11 cellular contexts compared by ENCODE assay signal in the genomic region with DNA sequence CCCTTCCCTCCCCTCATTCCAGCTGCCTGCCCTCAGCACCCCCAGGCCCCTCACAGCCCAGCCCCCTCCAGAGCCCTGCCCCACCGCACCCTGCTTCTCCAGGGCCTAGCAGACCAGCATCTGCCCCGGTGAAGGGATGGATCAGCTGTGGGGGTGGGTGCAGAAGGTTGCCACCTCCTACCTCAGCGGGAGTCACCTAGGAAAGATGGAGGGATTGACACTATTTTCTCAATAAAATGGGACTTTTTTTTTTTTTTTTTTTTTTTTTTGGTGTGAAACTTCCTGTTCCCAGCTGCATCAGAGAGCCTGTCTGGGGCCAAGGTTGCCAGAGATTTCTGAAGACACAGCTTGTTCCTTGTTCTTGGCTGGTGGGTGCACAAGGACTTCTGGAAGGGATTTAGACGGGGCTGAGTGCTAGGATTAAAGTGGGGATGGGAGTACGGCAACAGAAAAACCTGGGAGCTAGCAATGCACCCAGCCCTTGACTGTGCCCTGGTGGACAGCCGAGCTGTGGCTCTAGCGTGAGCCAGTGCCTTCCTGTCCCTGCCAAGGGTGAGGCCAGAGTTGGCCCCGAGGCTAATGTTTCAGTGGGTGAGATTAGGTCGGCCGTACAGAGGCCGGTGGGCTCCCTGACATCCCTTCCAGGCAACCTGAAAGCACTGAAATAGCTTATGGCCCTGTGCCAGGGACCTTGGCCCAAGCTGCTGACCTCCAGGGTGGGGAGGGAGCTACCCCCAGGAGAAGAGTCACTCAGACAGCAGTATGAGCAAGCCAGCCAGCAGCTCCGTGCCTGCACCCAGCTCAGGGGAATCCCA. TPM values are rescaled to one million over a fixed set of nuclear protein-coding genes. Genes with fewer than 3 reads are reported as not detected.
DNase-seq lines count a peak whose midpoint lies in the region; ATAC-seq lines count a peak whose summit lies in the region.
"Had no signal": no experiment of that assay in that cellular context is flagged by ENCODE, and none has a peak within 500 bp of the region (broad histone marks: within the 10 kb centered on the region; RNA-seq: fewer than 3 reads in every experiment).

No MANE protein-coding gene starts in this region.

- peak overlapping the region; percentile 37 for H3K27ac Mint-ChIP-seq in dendritic cell treated with granulocyte-macrophage colony-stimulating factor and Interleukin-4, amounts not matched to agents 40 ng/mL and 50 ng/mL, for 4 days
- H3K27ac Mint-ChIP-seq in activated CD8-positive, alpha-beta T cell treated with anti-CD3 and anti-CD28 coated beads, Interleukin-2, amount 10 ng/mL, durations not matched to agents 7 days and 5 days, result no peak overlapping the region
- H3K27ac Mint-ChIP-seq: activated naive CD4-positive, alpha-beta T cell treated with anti-CD3 and anti-CD28 coated beads, Interleukin-2, amount 10 ng/mL, durations not matched to agents 7 days and 5 days; stimulated activated memory B cell treated with anti-CD40 and anti-IgM and Interleukin-4, amounts not matched to agents 10 μg/mL and 1 μg/mL and 100 μg/mL, for 72 hours had no signal

- H3K9me3 Mint-ChIP-seq in dendritic cell treated with granulocyte-macrophage colony-stimulating factor and Interleukin-4, amounts not matched to agents 40 ng/mL and 50 ng/mL, for 4 days, result no peaks in the 10 kb centered on the region
- H3K9me3 Mint-ChIP-seq in activated CD8-positive, alpha-beta T cell treated with anti-CD3 and anti-CD28 coated beads, Interleukin-2, amount 10 ng/mL, durations not matched to agents 7 days and 5 days (ENCODE audit: insufficient read depth), result no peaks in the 10 kb centered on the region
- H3K9me3 Mint-ChIP-seq: activated naive CD4-positive, alpha-beta T cell treated with anti-CD3 and anti-CD28 coated beads, Interleukin-2, amount 10 ng/mL, durations not matched to agents 7 days and 5 days; stimulated activated memory B cell treated with anti-CD40 and anti-IgM and Interleukin-4, amounts not matched to agents 10 μg/mL and 1 μg/mL and 100 μg/mL, for 72 hours had no signal

- DNase-seq in ACHN, result peak; percentile 48
- peak; percentile 83 for DNase-seq in MG63
- DNase-seq in midbrain (lab: John Stamatoyannopoulos, UW), result peak; percentile 27
- DNase-seq in activated CD8-positive, alpha-beta T cell treated with anti-CD3 and anti-CD28 coated beads, Interleukin-2, amount 10 ng/mL, durations not matched to agents 7 days and 5 days, result no peak
- DNase-seq: activated naive CD4-positive, alpha-beta T cell treated with anti-CD3 and anti-CD28 coated beads, Interleukin-2, amount 10 ng/mL, durations not matched to agents 7 days and 5 days had no signal

- intact Hi-C loops in dendritic cell treated with granulocyte-macrophage colony-stimulating factor and Interleukin-4, amounts not matched to agents 40 ng/mL and 50 ng/mL, for 4 days (cut with micrococcal nuclease), result loop anchor here (5.0 kb wide), 1 partner anchor 103 kb away; no protein-coding TSS in a partner anchor

- CTCF ChIA-PET in activated CD8-positive, alpha-beta T cell treated with anti-CD3 and anti-CD28 coated beads, Interleukin-2, amount 10 ng/mL, durations not matched to agents 7 days and 5 days (lab: Charles Lee), result interaction anchor here (1.2 to 1.9 kb wide), 4 partner anchors 51 to 296 kb away, joined by 5 to 9 read pairs (median 6); no protein-coding TSS in a partner anchor

- H3K4me1 Mint-ChIP-seq in dendritic cell treated with granulocyte-macrophage colony-stimulating factor and Interleukin-4, amounts not matched to agents 40 ng/mL and 50 ng/mL, for 4 days (ENCODE audit: low read depth), result peaks cover 17% of the 10 kb centered on the region
- H3K4me1 Mint-ChIP-seq in activated CD8-positive, alpha-beta T cell treated with anti-CD3 and anti-CD28 coated beads, Interleukin-2, amount 10 ng/mL, durations not matched to agents 7 days and 5 days (ENCODE audit: low read depth), result peaks cover 8% of the 10 kb centered on the region

- H3K4me3 Mint-ChIP-seq in dendritic cell treated with granulocyte-macrophage colony-stimulating factor and Interleukin-4, amounts not matched to agents 40 ng/mL and 50 ng/mL, for 4 days, result no peak overlapping the region
- H3K4me3 Mint-ChIP-seq in activated CD8-positive, alpha-beta T cell treated with anti-CD3 and anti-CD28 coated beads, Interleukin-2, amount 10 ng/mL, durations not matched to agents 7 days and 5 days, result no peak overlapping the region
- H3K4me3 Mint-ChIP-seq: activated naive CD4-positive, alpha-beta T cell treated with anti-CD3 and anti-CD28 coated beads, Interleukin-2, amount 10 ng/mL, durations not matched to agents 7 days and 5 days; stimulated activated memory B cell treated with anti-CD40 and anti-IgM and Interleukin-4, amounts not matched to agents 10 μg/mL and 1 μg/mL and 100 μg/mL, for 72 hours had no signal

- no peak overlapping the region for H3K4me3 ChIP-seq in MG63

- H3K27me3 ChIP-seq in MG63, result no peaks in the 10 kb centered on the region

- POLR2A ChIA-PET in activated CD8-positive, alpha-beta T cell treated with anti-CD3 and anti-CD28 coated beads, Interleukin-2, amount 10 ng/mL, durations not matched to agents 7 days and 5 days (lab: Charles Lee), result interaction anchor here (1.2 kb wide), 1 partner anchor 64 kb away, joined by 3 read pairs; a partner anchor contains a TSS

- H3K9me3 ChIP-seq in MG63, result no peaks in the 10 kb centered on the region

- H3K36me3 ChIP-seq in MG63, result no peaks in the 10 kb centered on the region

- in situ Hi-C loops in ACHN (cut with HindIII; ENCODE audit: low pct_ligation_motif_present, low pct_unique_long_range_greater_than_20kb, low sequenced_read_pairs), result loop anchor here (25.0 kb wide), 1 partner anchor 188 kb away; no protein-coding TSS in a partner anchor

- ATAC-seq in HG03280 (IDR thresholded peaks at IDR 0.05; ENCODE audit: unreplicated experiment), result no peak
- ATAC-seq in HG03457 (IDR thresholded peaks at IDR 0.05; ENCODE audit: unreplicated experiment), result no peak
- no peak for ATAC-seq in HG03342 (IDR thresholded peaks at IDR 0.05; ENCODE audit: unreplicated experiment)
- ATAC-seq in activated CD8-positive, alpha-beta T cell treated with anti-CD3 and anti-CD28 coated beads, Interleukin-2, amount 10 ng/mL, durations not matched to agents 7 days and 5 days, result no peak
- ATAC-seq: stimulated activated memory B cell treated with anti-CD40 and anti-IgM and Interleukin-4, amounts not matched to agents 10 μg/mL and 1 μg/mL and 100 μg/mL, for 72 hours had no signal

- peaks cover 18% of the 10 kb centered on the region for H3K27me3 Mint-ChIP-seq in dendritic cell treated with granulocyte-macrophage colony-stimulating factor and Interleukin-4, amounts not matched to agents 40 ng/mL and 50 ng/mL, for 4 days
- H3K27me3 Mint-ChIP-seq in activated CD8-positive, alpha-beta T cell treated with anti-CD3 and anti-CD28 coated beads, Interleukin-2, amount 10 ng/mL, durations not matched to agents 7 days and 5 days (ENCODE audit: low read depth), result peaks cover 18% of the 10 kb centered on the region
- H3K27me3 Mint-ChIP-seq: stimulated activated memory B cell treated with anti-CD40 and anti-IgM and Interleukin-4, amounts not matched to agents 10 μg/mL and 1 μg/mL and 100 μg/mL, for 72 hours had no signal

- no peaks in the 10 kb centered on the region for H3K36me3 Mint-ChIP-seq in dendritic cell treated with granulocyte-macrophage colony-stimulating factor and Interleukin-4, amounts not matched to agents 40 ng/mL and 50 ng/mL, for 4 days (ENCODE audit: low read depth)
- peaks cover under 1% of the 10 kb centered on the region for H3K36me3 Mint-ChIP-seq in activated CD8-positive, alpha-beta T cell treated with anti-CD3 and anti-CD28 coated beads, Interleukin-2, amount 10 ng/mL, durations not matched to agents 7 days and 5 days (ENCODE audit: low read depth)
- H3K36me3 Mint-ChIP-seq: activated naive CD4-positive, alpha-beta T cell treated with anti-CD3 and anti-CD28 coated beads, Interleukin-2, amount 10 ng/mL, durations not matched to agents 7 days and 5 days had no signal

RNA-seq across cellular contexts. Expression of a gene that starts 4.5 kb away (rescaled TPM):
- 0.23 TPM in 1 of 2 replicates, not detected in the other for total RNA-seq in MG63 (2014; rRNA removed; shearing (Covaris generic); ENCODE audit: low replicate concordance)
- total RNA-seq in activated CD8-positive, alpha-beta T cell treated with anti-CD3 and anti-CD28 coated beads, Interleukin-2, amount 10 ng/mL, durations not matched to agents 7 days and 5 days, result under 1 TPM; 0.26 to 0.34 TPM
- total RNA-seq: NCI-H460 had no signal
